Comparison of ENCODE assay signal across 24 cellular contexts in genomic region chr13:36086117-36086516, GRCh38. TPM values are rescaled to one million over a fixed set of nuclear protein-coding genes. Genes with fewer than 3 reads are reported as not detected.
A peak's percentile ranks its signal among the peaks of the same experiment; 100 is the strongest.
DNase-seq lines count a peak whose midpoint lies in the region; TF ChIP-seq lines count a peak whose summit lies in the region.
"Had no signal": no experiment of that assay in that cellular context is flagged by ENCODE, and none has a peak within 500 bp of the region (broad histone marks: within the 10 kb centered on the region; RNA-seq: fewer than 3 reads in every experiment).

No MANE protein-coding gene starts in this region.

- dilution Hi-C loops in mammary epithelial cell (cut with HindIII; ENCODE audit: low sequenced_read_pairs) = no loop called here

- no peak overlapping the region for H2AFZ ChIP-seq in mammary epithelial cell (ENCODE audit: low read depth, low read length)

- in situ Hi-C loops in brain microvascular endothelial cell (cut with HindIII; ENCODE audit: low pct_ligation_motif_present, low sequenced_read_pairs) = no loop called here
- in situ Hi-C loops in mammary epithelial cell (cut with MboI; ENCODE audit: low sequenced_read_pairs in 2 of 2) = no loop called here

- no peak overlapping the region for H3K4me3 Mint-ChIP-seq in progenitor cell of endocrine pancreas (ENCODE audit: low read depth)
- H3K4me3 Mint-ChIP-seq: activated naive CD4-positive, alpha-beta T cell treated with anti-CD3 and anti-CD28 coated beads, Interleukin-2, amount 50 U/mL, for 24 hours; CD8-positive, alpha-beta memory T cell; dendritic cell treated with granulocyte-macrophage colony-stimulating factor and Interleukin-4, amounts not matched to agents 40 ng/mL and 50 ng/mL, for 4 days; stimulated activated effector memory CD8-positive, alpha-beta T cell treated with anti-CD3 and anti-CD28 coated beads, Interleukin-12 subunit alpha, Interleukin-12 subunit beta, amount 100 ng/mL, for 72 hours; T-helper 2 cell treated with Interferon-gamma antibody and Interleukin-4, amounts not matched to agents 5 μg/mL and 100 μg/mL, for 36 hours had no signal

- intact Hi-C loops in breast epithelium (cut with DNase I; ENCODE audit: low total_unique reads) (no loop called here), mammary epithelial cell (cut with micrococcal nuclease) (no loop called here)

- H3K4me1 Mint-ChIP-seq in progenitor cell of endocrine pancreas (ENCODE audit: low read depth) = peaks cover 17% of the 10 kb centered on the region
- H3K4me1 Mint-ChIP-seq: activated naive CD4-positive, alpha-beta T cell treated with anti-CD3 and anti-CD28 coated beads, Interleukin-2, amount 50 U/mL, for 24 hours; CD8-positive, alpha-beta memory T cell; stimulated activated effector memory CD8-positive, alpha-beta T cell treated with anti-CD3 and anti-CD28 coated beads, Interleukin-12 subunit alpha, Interleukin-12 subunit beta, amount 100 ng/mL, for 72 hours had no signal

- TF ChIP-seq POLR2A in breast epithelium (IDR thresholded peaks at IDR 0.05) = no peak

- 60% methylated on average over 3 of the region's 3 CpGs for WGBS in mammary epithelial cell (ENCODE audit: low coverage, missing lambda C conversion rate)

- no peaks in the 10 kb centered on the region for H3K4me1 ChIP-seq in breast epithelium
- no peaks in the 10 kb centered on the region for H3K4me1 ChIP-seq in mammary epithelial cell (ENCODE audit: insufficient read depth, low read length)

- no peaks in the 10 kb centered on the region for H3K36me3 ChIP-seq in brain microvascular endothelial cell (replicated peaks)
- H3K36me3 ChIP-seq in breast epithelium = no peaks in the 10 kb centered on the region
- no peaks in the 10 kb centered on the region for H3K36me3 ChIP-seq in mammary epithelial cell (ENCODE audit: insufficient read depth, low read length)

- peak overlapping the region; percentile 2 for H3K27ac Mint-ChIP-seq in progenitor cell of endocrine pancreas
- H3K27ac Mint-ChIP-seq: activated naive CD4-positive, alpha-beta T cell treated with anti-CD3 and anti-CD28 coated beads, Interleukin-2, amount 50 U/mL, for 24 hours; CD8-positive, alpha-beta memory T cell; dendritic cell treated with granulocyte-macrophage colony-stimulating factor and Interleukin-4, amounts not matched to agents 40 ng/mL and 50 ng/mL, for 4 days; stimulated activated effector memory CD8-positive, alpha-beta T cell treated with anti-CD3 and anti-CD28 coated beads, Interleukin-12 subunit alpha, Interleukin-12 subunit beta, amount 100 ng/mL, for 72 hours; T-helper 2 cell treated with Interferon-gamma antibody and Interleukin-4, amounts not matched to agents 5 μg/mL and 100 μg/mL, for 36 hours had no signal

- CTCF ChIA-PET in mammary epithelial cell (lab: Charles Lee; ENCODE audit: low non-redundant PET) = no interaction called here

- DNase-seq in NCI-H2081 (lab: John Stamatoyannopoulos, UW) (peak; percentile 41 to 63), NCI-H2081 treated with DMSO at 0.1 percent for 48 hours (lab: John Stamatoyannopoulos, UW) (no peak), NCI-H69 (lab: John Stamatoyannopoulos, UW) (peak; percentile 80), brain microvascular endothelial cell (no peak), progenitor cell of endocrine pancreas (ENCODE audit: low spot score, unreplicated experiment) (peak; percentile 17), breast epithelium (ENCODE audit: low spot score in 2 of 2) (no peak), amygdala (lab: John Stamatoyannopoulos, UW) (no peak), mammary epithelial cell (no peak)
- DNase-seq: AML-193; anterior cingulate cortex; caudate nucleus; CD8-positive, alpha-beta memory T cell; DMS79 treated with DMSO at 0.1 percent for 48 hours; KBM-7; kidney; NCI-H187; NCI-H345; nucleus accumbens; substantia nigra had no signal

- H3K36me3 Mint-ChIP-seq in progenitor cell of endocrine pancreas (ENCODE audit: insufficient read depth) = no peaks in the 10 kb centered on the region
- H3K36me3 Mint-ChIP-seq: activated naive CD4-positive, alpha-beta T cell treated with anti-CD3 and anti-CD28 coated beads, Interleukin-2, amount 50 U/mL, for 24 hours; CD8-positive, alpha-beta memory T cell; stimulated activated effector memory CD8-positive, alpha-beta T cell treated with anti-CD3 and anti-CD28 coated beads, Interleukin-12 subunit alpha, Interleukin-12 subunit beta, amount 100 ng/mL, for 72 hours had no signal

- H3K79me2 ChIP-seq in mammary epithelial cell (ENCODE audit: insufficient read depth, low read length) = no peaks in the 10 kb centered on the region

- H3K4me3 ChIP-seq in brain microvascular endothelial cell (ENCODE audit: low read depth, low read length) = no peak overlapping the region
- H3K4me3 ChIP-seq in breast epithelium = no peak overlapping the region
- H3K4me3 ChIP-seq in mammary epithelial cell (replicated peaks in 1 of 3; ENCODE audit: insufficient read depth in 1 of 3, low read depth in 2 of 3, low read length in 3 of 3) = no peak overlapping the region
- H3K4me3 ChIP-seq: smooth muscle cell had no signal

- no peaks in the 10 kb centered on the region for H3K9me3 ChIP-seq in breast epithelium
- H3K9me3 ChIP-seq in mammary epithelial cell (replicated peaks; ENCODE audit: insufficient read depth, low read length) = no peaks in the 10 kb centered on the region

- H4K20me1 ChIP-seq in mammary epithelial cell (ENCODE audit: insufficient read depth, low read length) = no peaks in the 10 kb centered on the region

- BruUV-seq in mammary epithelial cell (replicated peaks; lab: Mats Ljungman, UMichigan) = no TSS peak

- H3K4me2 ChIP-seq in mammary epithelial cell (ENCODE audit: insufficient read depth, low read depth, low read length) = no peak overlapping the region
- H3K4me2 ChIP-seq: smooth muscle cell had no signal

- no peak overlapping the region for H3K9ac ChIP-seq in mammary epithelial cell (ENCODE audit: insufficient read depth, low read length)

- H3K27me3 Mint-ChIP-seq in progenitor cell of endocrine pancreas = peaks cover 11% of the 10 kb centered on the region
- H3K27me3 Mint-ChIP-seq: activated naive CD4-positive, alpha-beta T cell treated with anti-CD3 and anti-CD28 coated beads, Interleukin-2, amount 50 U/mL, for 24 hours; CD8-positive, alpha-beta memory T cell; dendritic cell treated with granulocyte-macrophage colony-stimulating factor and Interleukin-4, amounts not matched to agents 40 ng/mL and 50 ng/mL, for 4 days had no signal

- no peaks in the 10 kb centered on the region for H3K27me3 ChIP-seq in brain microvascular endothelial cell (replicated peaks)
- H3K27me3 ChIP-seq in breast epithelium = no peaks in the 10 kb centered on the region
- H3K27me3 ChIP-seq in mammary epithelial cell (ENCODE audit: insufficient read depth, low read length) = no peaks in the 10 kb centered on the region

- H3K27ac ChIP-seq in brain microvascular endothelial cell = no peak overlapping the region
- H3K27ac ChIP-seq in breast epithelium = no peak overlapping the region
- H3K27ac ChIP-seq in mammary epithelial cell (ENCODE audit: insufficient read depth, low read depth, low read length) = no peak overlapping the region

- TF ChIP-seq CTCF in brain microvascular endothelial cell (IDR thresholded peaks at IDR 0.05; ENCODE audit: low read depth, low read length, missing control alignments) (peak; percentile 15), progenitor cell of endocrine pancreas (IDR thresholded peaks at IDR 0.05; ENCODE audit: unreplicated experiment) (peak; percentile 49), breast epithelium (IDR thresholded peaks at IDR 0.05) (no peak), mammary epithelial cell (conservative IDR thresholded peaks at IDR 0.05 in 1 of 2, IDR thresholded peaks at IDR 0.05 in 1 of 2; ENCODE audit: extremely low read depth in 1 of 2, insufficient read depth in 1 of 2, low read depth in 1 of 2, low read length in 2 of 2) (no peak)

- peaks cover 2% of the 10 kb centered on the region for H3K9me3 Mint-ChIP-seq in progenitor cell of endocrine pancreas (ENCODE audit: low read depth)
- H3K9me3 Mint-ChIP-seq: activated naive CD4-positive, alpha-beta T cell treated with anti-CD3 and anti-CD28 coated beads, Interleukin-2, amount 50 U/mL, for 24 hours; dendritic cell treated with granulocyte-macrophage colony-stimulating factor and Interleukin-4, amounts not matched to agents 40 ng/mL and 50 ng/mL, for 4 days had no signal

RNA-seq across cellular contexts. Expression of gene DCLK1, which starts 45.1 kb away (rescaled TPM):
- total RNA-seq in progenitor cell of endocrine pancreas (3.8 and 3.9 TPM in 2 replicates), breast epithelium (100 to 1,000 TPM in 1 of 3 donors, 10 to 100 TPM in 2; 21.2 to 158 (median 28.2) TPM), mammary epithelial cell (under 1 TPM; 0.21 to 0.83 TPM)
- 0.41 TPM for polyA plus RNA-seq in mammary epithelial cell
- polyA minus RNA-seq in mammary epithelial cell = not detected
- total RNA-seq: CD8-positive, alpha-beta memory T cell had no signal
- polyA plus RNA-seq: CD8-positive, alpha-beta memory T cell; smooth muscle cell had no signal

Comparison
In these comparisons a context has a peak if more than half of its experiments do, and no peak if none do; other contexts are left out.
1. DNase-seq: peak in NCI-H2081 (2 of 2), NCI-H69 (single experiment) and progenitor cell of endocrine pancreas (single experiment); none in NCI-H2081 treated with DMSO at 0.1 percent for 48 hours (single experiment), brain microvascular endothelial cell (single experiment), breast epithelium (0 of 2), amygdala (0 of 56) and mammary epithelial cell (single experiment).
2. CTCF ChIP-seq: peak in brain microvascular endothelial cell (single experiment) and progenitor cell of endocrine pancreas (single experiment); none in breast epithelium (0 of 3) and mammary epithelial cell (0 of 2).